ENCODE assay signal across 2 cellular contexts in the genomic region with DNA sequence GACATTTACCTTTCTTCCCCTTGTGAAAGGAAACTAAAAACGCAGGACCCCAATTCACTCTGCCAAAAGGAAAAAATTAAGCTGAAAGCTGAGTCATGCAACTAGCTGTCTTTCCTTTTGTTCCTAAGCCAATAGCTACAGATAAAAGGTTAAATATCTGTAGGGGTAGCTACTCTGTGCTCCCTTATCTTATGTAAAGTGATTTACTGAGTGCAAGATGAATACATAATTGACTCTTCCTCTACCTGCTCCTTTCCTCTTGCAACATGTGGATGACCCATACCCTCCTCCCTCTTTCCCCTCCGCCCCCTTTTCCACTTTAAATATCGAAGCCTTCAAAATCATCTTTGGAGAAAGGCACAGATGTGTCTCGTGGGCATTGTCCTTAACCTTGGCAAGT.
TF ChIP-seq lines count a peak whose summit lies in the region.

No MANE protein-coding gene starts in this region.

TF ChIP-seq in HepG2, 621 proteins besides CTCF, POLR2A, EP300 and RAD21:
- TF ChIP-seq PRPF4 (IDR thresholded peaks at IDR 0.05; ENCODE audit: low read depth, low read length, poor library complexity, severe bottlenecking) (no peak), ZFX (CRISPR knock-in tag; IDR thresholded peaks at IDR 0.05; ENCODE audit: low read depth) (no peak), CENPX (CRISPR knock-in tag; IDR thresholded peaks at IDR 0.05) (no peak), BRD4 (CRISPR knock-in tag; IDR thresholded peaks at IDR 0.05) (no peak), ZNF260 (CRISPR knock-in tag; IDR thresholded peaks at IDR 0.05; ENCODE audit: borderline replicate concordance, low read depth) (no peak), NAIF1 (CRISPR knock-in tag; IDR thresholded peaks at IDR 0.05; ENCODE audit: borderline replicate concordance) (no peak), ZNF660 (CRISPR knock-in tag; IDR thresholded peaks at IDR 0.05; ENCODE audit: borderline replicate concordance, low read depth) (no peak), ZSCAN30 (CRISPR knock-in tag; IDR thresholded peaks at IDR 0.05) (no peak), AGO1 (IDR thresholded peaks at IDR 0.05; ENCODE audit: low read depth, low read length, poor library complexity, severe bottlenecking) (no peak), MXI1 (IDR thresholded peaks at IDR 0.05; ENCODE audit: borderline replicate concordance, low read depth, low read length) (no peak), CHCHD3 (CRISPR knock-in tag; IDR thresholded peaks at IDR 0.05) (no peak), ZNF20 (CRISPR knock-in tag; IDR thresholded peaks at IDR 0.05) (no peak), ZBTB1 (CRISPR knock-in tag; IDR thresholded peaks at IDR 0.05; ENCODE audit: borderline replicate concordance) (no peak), ZKSCAN1 (IDR thresholded peaks at IDR 0.05; ENCODE audit: low read length) (no peak), TCF7 (IDR thresholded peaks at IDR 0.05; ENCODE audit: low read depth) (no peak), LCORL (IDR thresholded peaks at IDR 0.05) (no peak), LCORL (CRISPR knock-in tag; IDR thresholded peaks at IDR 0.05) (no peak), ZC3H4 (CRISPR knock-in tag; IDR thresholded peaks at IDR 0.05; ENCODE audit: borderline replicate concordance) (no peak)
- TF ChIP-seq, protein P1, sequence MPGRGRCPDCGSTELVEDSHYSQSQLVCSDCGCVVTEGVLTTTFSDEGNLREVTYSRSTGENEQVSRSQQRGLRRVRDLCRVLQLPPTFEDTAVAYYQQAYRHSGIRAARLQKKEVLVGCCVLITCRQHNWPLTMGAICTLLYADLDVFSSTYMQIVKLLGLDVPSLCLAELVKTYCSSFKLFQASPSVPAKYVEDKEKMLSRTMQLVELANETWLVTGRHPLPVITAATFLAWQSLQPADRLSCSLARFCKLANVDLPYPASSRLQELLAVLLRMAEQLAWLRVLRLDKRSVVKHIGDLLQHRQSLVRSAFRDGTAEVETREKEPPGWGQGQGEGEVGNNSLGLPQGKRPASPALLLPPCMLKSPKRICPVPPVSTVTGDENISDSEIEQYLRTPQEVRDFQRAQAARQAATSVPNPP (CRISPR knock-in tag; IDR thresholded peaks at IDR 0.05): no peak
- TF ChIP-seq, protein P2, sequence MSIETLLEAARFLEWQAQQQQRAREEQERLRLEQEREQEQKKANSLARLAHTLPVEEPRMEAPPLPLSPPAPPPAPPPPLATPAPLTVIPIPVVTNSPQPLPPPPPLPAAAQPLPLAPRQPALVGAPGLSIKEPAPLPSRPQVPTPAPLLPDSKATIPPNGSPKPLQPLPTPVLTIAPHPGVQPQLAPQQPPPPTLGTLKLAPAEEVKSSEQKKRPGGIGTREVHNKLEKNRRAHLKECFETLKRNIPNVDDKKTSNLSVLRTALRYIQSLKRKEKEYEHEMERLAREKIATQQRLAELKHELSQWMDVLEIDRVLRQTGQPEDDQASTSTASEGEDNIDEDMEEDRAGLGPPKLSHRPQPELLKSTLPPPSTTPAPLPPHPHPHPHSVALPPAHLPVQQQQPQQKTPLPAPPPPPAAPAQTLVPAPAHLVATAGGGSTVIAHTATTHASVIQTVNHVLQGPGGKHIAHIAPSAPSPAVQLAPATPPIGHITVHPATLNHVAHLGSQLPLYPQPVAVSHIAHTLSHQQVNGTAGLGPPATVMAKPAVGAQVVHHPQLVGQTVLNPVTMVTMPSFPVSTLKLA (IDR thresholded peaks at IDR 0.05): no peak
- TF ChIP-seq, protein P3, sequence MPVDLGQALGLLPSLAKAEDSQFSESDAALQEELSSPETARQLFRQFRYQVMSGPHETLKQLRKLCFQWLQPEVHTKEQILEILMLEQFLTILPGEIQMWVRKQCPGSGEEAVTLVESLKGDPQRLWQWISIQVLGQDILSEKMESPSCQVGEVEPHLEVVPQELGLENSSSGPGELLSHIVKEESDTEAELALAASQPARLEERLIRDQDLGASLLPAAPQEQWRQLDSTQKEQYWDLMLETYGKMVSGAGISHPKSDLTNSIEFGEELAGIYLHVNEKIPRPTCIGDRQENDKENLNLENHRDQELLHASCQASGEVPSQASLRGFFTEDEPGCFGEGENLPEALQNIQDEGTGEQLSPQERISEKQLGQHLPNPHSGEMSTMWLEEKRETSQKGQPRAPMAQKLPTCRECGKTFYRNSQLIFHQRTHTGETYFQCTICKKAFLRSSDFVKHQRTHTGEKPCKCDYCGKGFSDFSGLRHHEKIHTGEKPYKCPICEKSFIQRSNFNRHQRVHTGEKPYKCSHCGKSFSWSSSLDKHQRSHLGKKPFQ (CRISPR knock-in tag; IDR thresholded peaks at IDR 0.05; ENCODE audit: insufficient replicate concordance): no peak

TF ChIP-seq in K562, 482 proteins besides CTCF, POLR2A, EP300 and RAD21:
- TF ChIP-seq RBBP5 (IDR thresholded peaks at IDR 0.05; ENCODE audit: borderline replicate concordance, insufficient read depth, low read length, poor library complexity, severe bottlenecking) (no peak), MAFG (tag; conservative IDR thresholded peaks at IDR 0.05) (0 out of 2 replicates have a peak, but pooled peaks have one; percentile 16)
